19 cellular contexts compared by ENCODE assay signal in the genomic region with DNA sequence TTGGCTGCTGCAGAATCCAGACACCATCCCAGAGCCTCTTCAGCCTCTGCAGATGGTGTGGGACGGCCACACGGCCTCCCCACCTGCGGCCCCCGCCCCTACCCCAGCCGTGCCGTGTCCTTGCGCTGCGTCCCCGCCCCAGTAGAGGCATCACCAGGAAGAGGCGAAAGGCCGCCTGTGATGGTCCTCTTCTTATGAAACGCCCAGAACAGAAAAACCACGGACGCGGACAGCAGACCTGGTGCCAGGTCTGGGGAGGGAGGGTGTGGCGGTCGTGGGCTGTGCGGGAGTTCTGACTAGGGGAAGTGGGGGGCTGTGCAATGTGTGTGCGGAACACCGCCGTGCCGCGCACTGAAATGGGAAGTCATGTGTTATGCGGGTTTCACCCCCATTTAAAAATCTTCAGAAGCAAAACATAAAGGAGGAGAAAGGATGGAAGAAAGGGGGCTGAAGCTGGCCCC. TPM values are rescaled to one million over a fixed set of nuclear protein-coding genes. Genes with fewer than 3 reads are reported as not detected.
DNase-seq lines count a peak whose midpoint lies in the region; ATAC-seq and TF ChIP-seq lines count a peak whose summit lies in the region.
"Had no signal": no experiment of that assay in that cellular context is flagged by ENCODE, and none has a peak within 500 bp of the region (broad histone marks: within the 10 kb centered on the region; RNA-seq: fewer than 3 reads in every experiment).

No MANE protein-coding gene starts in this region.

- no peaks in the 10 kb centered on the region for H3K9me3 Mint-ChIP-seq in activated CD4-positive, alpha-beta T cell treated with anti-CD3 and anti-CD28 coated beads, Interleukin-2, amount 10 ng/mL, durations not matched to agents 7 days and 5 days
- H3K9me3 Mint-ChIP-seq in activated CD4-positive, alpha-beta T cell treated with anti-CD3 and anti-CD28 coated beads, Interleukin-2, amount 10 ng/mL, durations not matched to agents 24 days and 14 days, result no peaks in the 10 kb centered on the region
- no peaks in the 10 kb centered on the region for H3K9me3 Mint-ChIP-seq in effector memory CD8-positive, alpha-beta T cell
- no peaks in the 10 kb centered on the region for H3K9me3 Mint-ChIP-seq in osteocyte (ENCODE audit: unreplicated experiment)
- H3K9me3 Mint-ChIP-seq: activated CD4-positive, alpha-beta memory T cell treated with anti-CD3 and anti-CD28 coated beads for 36 hours; activated T-helper 1 cell treated with anti-CD3 and anti-CD28 coated beads, Interleukin-12 subunit alpha, Interleukin-12 subunit beta, Interleukin-2, Interleukin-4 antibody, amounts not matched to agents 30 ng/mL and 10 ng/mL and 1 ng/mL, durations not matched to agents 14 hours and 24 hours and 36 hours had no signal

- in situ Hi-C loops in KBM-7 (cut with MboI; ENCODE audit: low pct_unique_long_range_greater_than_20kb, low sequenced_read_pairs), result no loop called here

- no peak for TF ChIP-seq EP300 in sigmoid colon (IDR thresholded peaks at IDR 0.05)

- 75 to 84% methylated on average over 24 of the region's 24 CpGs for WGBS in sigmoid colon, 2 donors

- no peaks in the 10 kb centered on the region for H3K27me3 Mint-ChIP-seq in activated CD4-positive, alpha-beta T cell treated with anti-CD3 and anti-CD28 coated beads, Interleukin-2, amount 10 ng/mL, durations not matched to agents 7 days and 5 days
- H3K27me3 Mint-ChIP-seq in activated CD4-positive, alpha-beta T cell treated with anti-CD3 and anti-CD28 coated beads, Interleukin-2, amount 10 ng/mL, durations not matched to agents 24 days and 14 days, result no peaks in the 10 kb centered on the region
- no peaks in the 10 kb centered on the region for H3K27me3 Mint-ChIP-seq in effector memory CD8-positive, alpha-beta T cell
- no peaks in the 10 kb centered on the region for H3K27me3 Mint-ChIP-seq in osteocyte (ENCODE audit: unreplicated experiment)
- H3K27me3 Mint-ChIP-seq: activated CD4-positive, alpha-beta memory T cell treated with anti-CD3 and anti-CD28 coated beads for 36 hours had no signal

- CTCF ChIA-PET in activated CD4-positive, alpha-beta T cell treated with anti-CD3 and anti-CD28 coated beads, Interleukin-2, amount 10 ng/mL, durations not matched to agents 7 days and 5 days (lab: Charles Lee), result interaction anchor here (0.7 kb wide), 1 partner anchor 378 kb away, joined by 3 read pairs; no protein-coding TSS in a partner anchor

- TF ChIP-seq CTCF in osteocyte (IDR thresholded peaks at IDR 0.05), result no peak
- no peak for TF ChIP-seq CTCF in sigmoid colon (IDR thresholded peaks at IDR 0.05)

- H3K4me3 ChIP-seq in sigmoid colon, result no peak overlapping the region
- H3K4me3 ChIP-seq: GM23248 had no signal

- peak overlapping the region; percentile 62 for H3K27ac Mint-ChIP-seq in activated CD4-positive, alpha-beta T cell treated with anti-CD3 and anti-CD28 coated beads, Interleukin-2, amount 10 ng/mL, durations not matched to agents 7 days and 5 days
- H3K27ac Mint-ChIP-seq in activated CD4-positive, alpha-beta T cell treated with anti-CD3 and anti-CD28 coated beads, Interleukin-2, amount 10 ng/mL, durations not matched to agents 24 days and 14 days, result no peak overlapping the region
- H3K27ac Mint-ChIP-seq in effector memory CD8-positive, alpha-beta T cell, result peak overlapping the region; percentile 46 to 81
- H3K27ac Mint-ChIP-seq in osteocyte (ENCODE audit: unreplicated experiment), result peak overlapping the region; percentile 23
- H3K27ac Mint-ChIP-seq: activated CD4-positive, alpha-beta memory T cell treated with anti-CD3 and anti-CD28 coated beads for 36 hours; activated T-helper 1 cell treated with anti-CD3 and anti-CD28 coated beads, Interleukin-12 subunit alpha, Interleukin-12 subunit beta, Interleukin-2, Interleukin-4 antibody, amounts not matched to agents 30 ng/mL and 10 ng/mL and 1 ng/mL, durations not matched to agents 14 hours and 24 hours and 36 hours had no signal

- no peak overlapping the region for H3K27ac ChIP-seq in sigmoid colon
- H3K27ac ChIP-seq: GM23248, HL-60 had no signal

- no peaks in the 10 kb centered on the region for H3K4me1 ChIP-seq in sigmoid colon
- H3K4me1 ChIP-seq: Caco-2 had no signal

- DNase-seq in activated CD4-positive, alpha-beta T cell treated with anti-CD3 and anti-CD28 coated beads, Interleukin-2, amount 10 ng/mL, durations not matched to agents 7 days and 5 days, result no peak
- no peak for DNase-seq in activated CD4-positive, alpha-beta T cell treated with anti-CD3 and anti-CD28 coated beads, Interleukin-2, amount 10 ng/mL, durations not matched to agents 24 days and 14 days
- DNase-seq in KBM-7 (peak; percentile 72), osteocyte (ENCODE audit: extremely low spot score, unreplicated experiment) (no peak), NCI-H524 treated with DMSO at 0.1 percent for 48 hours (lab: John Stamatoyannopoulos, UW) (no peak), sigmoid colon (no peak)
- DNase-seq in effector memory CD8-positive, alpha-beta T cell, result no peak
- DNase-seq: activated CD4-positive, alpha-beta memory T cell treated with anti-CD3 and anti-CD28 coated beads for 36 hours; Caco-2; cerebellar nuclear complex; GM23248; Karpas-422; NCI-H1694; SHP77 treated with DMSO at 0.1 percent for 48 hours; T-helper 9 cell had no signal

- peaks cover 65% of the 10 kb centered on the region for H3K4me1 Mint-ChIP-seq in activated CD4-positive, alpha-beta T cell treated with anti-CD3 and anti-CD28 coated beads, Interleukin-2, amount 10 ng/mL, durations not matched to agents 7 days and 5 days
- H3K4me1 Mint-ChIP-seq in activated CD4-positive, alpha-beta T cell treated with anti-CD3 and anti-CD28 coated beads, Interleukin-2, amount 10 ng/mL, durations not matched to agents 24 days and 14 days, result peaks cover 29% of the 10 kb centered on the region
- peaks cover 19 to 30% of the 10 kb centered on the region in 2 donors for H3K4me1 Mint-ChIP-seq in effector memory CD8-positive, alpha-beta T cell (ENCODE audit: low read depth in 2 of 2)
- peaks cover 1% of the 10 kb centered on the region for H3K4me1 Mint-ChIP-seq in osteocyte (ENCODE audit: unreplicated experiment)

- H3K9me3 ChIP-seq in sigmoid colon, result no peaks in the 10 kb centered on the region
- H3K9me3 ChIP-seq: Caco-2 had no signal

- H3K4me3 Mint-ChIP-seq in activated CD4-positive, alpha-beta T cell treated with anti-CD3 and anti-CD28 coated beads, Interleukin-2, amount 10 ng/mL, durations not matched to agents 7 days and 5 days, result no peak overlapping the region
- H3K4me3 Mint-ChIP-seq in activated CD4-positive, alpha-beta T cell treated with anti-CD3 and anti-CD28 coated beads, Interleukin-2, amount 10 ng/mL, durations not matched to agents 24 days and 14 days, result no peak overlapping the region
- H3K4me3 Mint-ChIP-seq in effector memory CD8-positive, alpha-beta T cell, result no peak overlapping the region
- no peak overlapping the region for H3K4me3 Mint-ChIP-seq in osteocyte (ENCODE audit: unreplicated experiment)
- H3K4me3 Mint-ChIP-seq: activated CD4-positive, alpha-beta memory T cell treated with anti-CD3 and anti-CD28 coated beads for 36 hours; activated T-helper 1 cell treated with anti-CD3 and anti-CD28 coated beads, Interleukin-12 subunit alpha, Interleukin-12 subunit beta, Interleukin-2, Interleukin-4 antibody, amounts not matched to agents 30 ng/mL and 10 ng/mL and 1 ng/mL, durations not matched to agents 14 hours and 24 hours and 36 hours had no signal

- POLR2A ChIA-PET in activated CD4-positive, alpha-beta T cell treated with anti-CD3 and anti-CD28 coated beads, Interleukin-2, amount 10 ng/mL, durations not matched to agents 7 days and 5 days (lab: Charles Lee), result no interaction called here

- ATAC-seq in effector memory CD8-positive, alpha-beta T cell (replicated peaks), result no peak
- ATAC-seq in HG03135 (IDR thresholded peaks at IDR 0.05; ENCODE audit: unreplicated experiment), result no peak

- H3K27me3 ChIP-seq in sigmoid colon, result no peaks in the 10 kb centered on the region

- peaks cover 13 to 85% (median 49%) of the 10 kb centered on the region in 4 donors for H3K36me3 ChIP-seq in sigmoid colon

- intact Hi-C loops in activated CD4-positive, alpha-beta T cell treated with anti-CD3 and anti-CD28 coated beads, Interleukin-2, amount 10 ng/mL, durations not matched to agents 24 days and 14 days (cut with micrococcal nuclease), result no loop called here
- intact Hi-C loops in sigmoid colon (cut with DNase I), result no loop called here

- H3K36me3 Mint-ChIP-seq in activated CD4-positive, alpha-beta T cell treated with anti-CD3 and anti-CD28 coated beads, Interleukin-2, amount 10 ng/mL, durations not matched to agents 7 days and 5 days (ENCODE audit: low read depth), result peaks cover 69% of the 10 kb centered on the region
- peaks cover 59% of the 10 kb centered on the region for H3K36me3 Mint-ChIP-seq in activated CD4-positive, alpha-beta T cell treated with anti-CD3 and anti-CD28 coated beads, Interleukin-2, amount 10 ng/mL, durations not matched to agents 24 days and 14 days (ENCODE audit: low read depth)
- H3K36me3 Mint-ChIP-seq in effector memory CD8-positive, alpha-beta T cell (ENCODE audit: insufficient read depth), result peaks cover 19% of the 10 kb centered on the region
- H3K36me3 Mint-ChIP-seq in osteocyte (ENCODE audit: unreplicated experiment), result peaks cover 40% of the 10 kb centered on the region

- TF ChIP-seq POLR2A in sigmoid colon (IDR thresholded peaks at IDR 0.05), result no peak

RNA-seq across cellular contexts. Expression of a gene that starts 25.5 kb away (rescaled TPM):
- 10 to 100 TPM; 57.3 to 62.0 TPM for total RNA-seq in activated CD4-positive, alpha-beta T cell treated with anti-CD3 and anti-CD28 coated beads, Interleukin-2, amount 10 ng/mL, durations not matched to agents 7 days and 5 days
- 41.1 and 41.6 TPM in 2 replicates for total RNA-seq in activated CD4-positive, alpha-beta T cell treated with anti-CD3 and anti-CD28 coated beads, Interleukin-2, amount 10 ng/mL, durations not matched to agents 24 days and 14 days
- total RNA-seq in osteocyte, result 26.2 and 33.5 TPM in 2 replicates
- 10 to 100 TPM; 19.7 to 31.6 (median 24.8) TPM for total RNA-seq in sigmoid colon
- 10 to 100 TPM; 28.2 to 42.2 (median 35.6) TPM for polyA plus RNA-seq in sigmoid colon

RNA-seq across cellular contexts. Expression of a gene that starts 52.4 kb away (rescaled TPM):
- not detected for total RNA-seq in activated CD4-positive, alpha-beta T cell treated with anti-CD3 and anti-CD28 coated beads, Interleukin-2, amount 10 ng/mL, durations not matched to agents 7 days and 5 days
- not detected in 2 replicates for total RNA-seq in activated CD4-positive, alpha-beta T cell treated with anti-CD3 and anti-CD28 coated beads, Interleukin-2, amount 10 ng/mL, durations not matched to agents 24 days and 14 days
- total RNA-seq in osteocyte (0.13 and 0.35 TPM in 2 replicates), sigmoid colon (not detected)
- under 1 TPM in 1 of 3 donors, not detected in 2; 0.01 TPM for polyA plus RNA-seq in sigmoid colon
- total RNA-seq: activated CD4-positive, alpha-beta memory T cell treated with anti-CD3 and anti-CD28 coated beads for 36 hours; activated T-helper 1 cell treated with anti-CD3 and anti-CD28 coated beads, Interleukin-12 subunit alpha, Interleukin-12 subunit beta, Interleukin-2, Interleukin-4 antibody, amounts not matched to agents 30 ng/mL and 10 ng/mL and 1 ng/mL, durations not matched to agents 14 hours and 24 hours and 36 hours; Caco-2; GM23248; ureter had no signal
